ENCODE assay signal across 13 cellular contexts in the genomic region with DNA sequence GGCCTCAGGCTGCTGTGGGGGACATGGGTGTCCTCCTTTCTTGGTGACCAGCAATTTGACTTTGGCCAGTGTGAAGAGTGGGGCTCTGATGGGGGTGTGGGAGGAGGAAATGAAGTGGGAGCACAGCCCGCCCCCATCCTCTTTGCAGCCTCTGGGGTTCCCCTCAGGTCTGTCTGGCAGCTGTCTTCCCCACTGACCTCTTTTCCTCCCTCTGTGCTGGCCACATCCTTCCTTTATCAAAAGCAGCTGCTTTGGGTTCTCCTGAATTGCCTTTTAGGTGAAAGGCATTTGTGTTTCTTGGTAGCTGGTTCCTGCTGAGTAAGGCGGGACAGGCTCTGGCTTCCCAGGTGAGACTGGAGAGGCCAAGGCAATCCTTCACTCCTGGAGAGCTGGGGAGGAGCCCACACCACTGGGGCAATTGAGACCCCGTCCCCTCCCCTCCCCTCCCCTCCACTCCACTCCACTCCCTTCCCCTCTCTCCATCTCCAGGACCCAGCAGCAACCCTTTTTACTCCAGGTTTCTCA.
DNase-seq lines count a peak whose midpoint lies in the region; ATAC-seq, FAIRE-seq and TF ChIP-seq lines count a peak whose summit lies in the region.
"Had no signal": no experiment of that assay in that cellular context is flagged by ENCODE, and none has a peak within 500 bp of the region (broad histone marks: within the 10 kb centered on the region; RNA-seq: fewer than 3 reads in every experiment).

No MANE protein-coding gene starts in this region.

- DNase-seq in activated T-cell treated with anti-CD3 and anti-CD28 coated beads, Interleukin-2, amount 50 U/mL, for 24 hours, result peak; percentile 35
- no peak for DNase-seq in activated T-cell treated with anti-CD3 and anti-CD28 coated beads, Interleukin-2, amount 50 U/mL, for 1 hour
- DNase-seq in adipocyte (ENCODE audit: low read depth) (peak; percentile 14), H54 (ENCODE audit: insufficient read length, low spot score) (no peak), brain microvascular endothelial cell (no peak)
- DNase-seq: activated CD4-positive, CD25-positive, alpha-beta regulatory T cell treated with anti-CD3 and anti-CD28 coated beads, Interleukin-2, amount 50 U/mL, for 72 hours; NCI-H1436 treated with DMSO at 0.1 percent for 48 hours; OCI-M1 had no signal

- in situ Hi-C loops in brain microvascular endothelial cell (cut with HindIII; ENCODE audit: low pct_ligation_motif_present, low sequenced_read_pairs), result no loop called here

- no peaks in the 10 kb centered on the region for H3K36me3 ChIP-seq in adipocyte (ENCODE audit: control insufficient read depth, insufficient read depth, low read length, severe bottlenecking)
- H3K36me3 ChIP-seq in brain microvascular endothelial cell (replicated peaks), result no peaks in the 10 kb centered on the region

- no peaks in the 10 kb centered on the region for H3K4me1 ChIP-seq in adipocyte (ENCODE audit: control insufficient read depth, insufficient read depth, low read length)

- no peak overlapping the region for H3K4me3 ChIP-seq in adipocyte (ENCODE audit: low read length)
- no peak overlapping the region for H3K4me3 ChIP-seq in brain microvascular endothelial cell (ENCODE audit: low read depth, low read length)

- H3K27ac ChIP-seq in brain microvascular endothelial cell, result no peak overlapping the region

- H3K27me3 ChIP-seq in adipocyte (replicated peaks; ENCODE audit: control insufficient read depth, insufficient read depth, low read length) (peaks cover 24% of the 10 kb centered on the region), brain microvascular endothelial cell (replicated peaks) (peaks cover 22% of the 10 kb centered on the region)

- no peak overlapping the region for H3K4me3 Mint-ChIP-seq in activated T-cell treated with anti-CD3 and anti-CD28 coated beads, Interleukin-2, amount 50 U/mL, for 24 hours
- no peak overlapping the region for H3K4me3 Mint-ChIP-seq in stimulated activated memory B cell treated with anti-CD40 and anti-IgM and Interleukin-4, amounts not matched to agents 10 μg/mL and 1 μg/mL and 100 μg/mL, for 72 hours
- H3K4me3 Mint-ChIP-seq: brain had no signal

- no peaks in the 10 kb centered on the region for H3K9me3 ChIP-seq in adipocyte (ENCODE audit: control insufficient read depth, low read length)

- no peak for TF ChIP-seq POLR2A in H54 (IDR thresholded peaks at IDR 0.05; ENCODE audit: low read depth, low read length)

- ATAC-seq in SK-N-SH treated with all-trans-retinoic acid at 6 μM for 48 hours (peak; percentile 62), HG02973 (IDR thresholded peaks at IDR 0.05; ENCODE audit: unreplicated experiment) (no peak)
- peak; percentile 68 for ATAC-seq in stimulated activated memory B cell treated with anti-CD40 and anti-IgM and Interleukin-4, amounts not matched to agents 10 μg/mL and 1 μg/mL and 100 μg/mL, for 72 hours

- peaks cover 3% of the 10 kb centered on the region for H3K27me3 Mint-ChIP-seq in activated T-cell treated with anti-CD3 and anti-CD28 coated beads, Interleukin-2, amount 50 U/mL, for 24 hours
- peaks cover 8% of the 10 kb centered on the region for H3K27me3 Mint-ChIP-seq in stimulated activated memory B cell treated with anti-CD40 and anti-IgM and Interleukin-4, amounts not matched to agents 10 μg/mL and 1 μg/mL and 100 μg/mL, for 72 hours

- no peaks in the 10 kb centered on the region for H3K36me3 Mint-ChIP-seq in activated T-cell treated with anti-CD3 and anti-CD28 coated beads, Interleukin-2, amount 50 U/mL, for 24 hours (ENCODE audit: low read depth)
- H3K36me3 Mint-ChIP-seq in stimulated activated memory B cell treated with anti-CD40 and anti-IgM and Interleukin-4, amounts not matched to agents 10 μg/mL and 1 μg/mL and 100 μg/mL, for 72 hours, result no peaks in the 10 kb centered on the region
- H3K36me3 Mint-ChIP-seq: brain had no signal

- no peaks in the 10 kb centered on the region for H3K9me3 Mint-ChIP-seq in activated T-cell treated with anti-CD3 and anti-CD28 coated beads, Interleukin-2, amount 50 U/mL, for 24 hours
- no peaks in the 10 kb centered on the region for H3K9me3 Mint-ChIP-seq in stimulated activated memory B cell treated with anti-CD40 and anti-IgM and Interleukin-4, amounts not matched to agents 10 μg/mL and 1 μg/mL and 100 μg/mL, for 72 hours

- no peak for TF ChIP-seq CTCF in brain microvascular endothelial cell (IDR thresholded peaks at IDR 0.05; ENCODE audit: low read depth, low read length, missing control alignments)

- peaks cover 37% of the 10 kb centered on the region for H3K4me1 Mint-ChIP-seq in activated T-cell treated with anti-CD3 and anti-CD28 coated beads, Interleukin-2, amount 50 U/mL, for 24 hours (ENCODE audit: low read depth)
- H3K4me1 Mint-ChIP-seq in stimulated activated memory B cell treated with anti-CD40 and anti-IgM and Interleukin-4, amounts not matched to agents 10 μg/mL and 1 μg/mL and 100 μg/mL, for 72 hours, result peaks cover 29% of the 10 kb centered on the region

- peak overlapping the region; percentile 69 for H3K27ac Mint-ChIP-seq in activated T-cell treated with anti-CD3 and anti-CD28 coated beads, Interleukin-2, amount 50 U/mL, for 24 hours
- peak overlapping the region; percentile 61 for H3K27ac Mint-ChIP-seq in stimulated activated memory B cell treated with anti-CD40 and anti-IgM and Interleukin-4, amounts not matched to agents 10 μg/mL and 1 μg/mL and 100 μg/mL, for 72 hours
- H3K27ac Mint-ChIP-seq: brain had no signal

- no peak overlapping the region for H3K9ac ChIP-seq in adipocyte (ENCODE audit: low read length)

- FAIRE-seq in H54 (lab: Jason Lieb, UNC), result no peak
- FAIRE-seq: G401.6 had no signal

TF ChIP-seq in SK-N-SH treated with all-trans-retinoic acid at 6 μM for 48 hours, 23 proteins besides CTCF, POLR2A, EP300 and RAD21:
- TF ChIP-seq, protein P1, sequence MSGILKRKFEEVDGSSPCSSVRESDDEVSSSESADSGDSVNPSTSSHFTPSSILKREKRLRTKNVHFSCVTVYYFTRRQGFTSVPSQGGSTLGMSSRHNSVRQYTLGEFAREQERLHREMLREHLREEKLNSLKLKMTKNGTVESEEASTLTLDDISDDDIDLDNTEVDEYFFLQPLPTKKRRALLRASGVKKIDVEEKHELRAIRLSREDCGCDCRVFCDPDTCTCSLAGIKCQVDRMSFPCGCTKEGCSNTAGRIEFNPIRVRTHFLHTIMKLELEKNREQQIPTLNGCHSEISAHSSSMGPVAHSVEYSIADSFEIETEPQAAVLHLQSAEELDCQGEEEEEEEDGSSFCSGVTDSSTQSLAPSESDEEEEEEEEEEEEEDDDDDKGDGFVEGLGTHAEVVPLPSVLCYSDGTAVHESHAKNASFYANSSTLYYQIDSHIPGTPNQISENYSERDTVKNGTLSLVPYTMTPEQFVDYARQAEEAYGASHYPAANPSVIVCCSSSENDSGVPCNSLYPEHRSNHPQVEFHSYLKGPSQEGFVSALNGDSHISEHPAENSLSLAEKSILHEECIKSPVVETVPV (CRISPR knock-in tag; IDR thresholded peaks at IDR 0.05), result no peak
- TF ChIP-seq PPARA (CRISPR knock-in tag; IDR thresholded peaks at IDR 0.05; ENCODE audit: borderline replicate concordance) (no peak), BACH2 (CRISPR knock-in tag; IDR thresholded peaks at IDR 0.05; ENCODE audit: borderline replicate concordance) (no peak), OSR1 (CRISPR knock-in tag; IDR thresholded peaks at IDR 0.05) (no peak), ISL1 (CRISPR knock-in tag; IDR thresholded peaks at IDR 0.05) (no peak)

Comparison
In these comparisons a context has a peak if more than half of its experiments do, and no peak if none do; other contexts are left out.
1. DNase-seq: peak in activated T-cell treated with anti-CD3 and anti-CD28 coated beads, Interleukin-2, amount 50 U/mL, for 24 hours (single experiment) and adipocyte (single experiment); none in activated T-cell treated with anti-CD3 and anti-CD28 coated beads, Interleukin-2, amount 50 U/mL, for 1 hour (single experiment), H54 (single experiment) and brain microvascular endothelial cell (single experiment).